Comparison of ENCODE assay signal across 32 cellular contexts in the genomic region with DNA sequence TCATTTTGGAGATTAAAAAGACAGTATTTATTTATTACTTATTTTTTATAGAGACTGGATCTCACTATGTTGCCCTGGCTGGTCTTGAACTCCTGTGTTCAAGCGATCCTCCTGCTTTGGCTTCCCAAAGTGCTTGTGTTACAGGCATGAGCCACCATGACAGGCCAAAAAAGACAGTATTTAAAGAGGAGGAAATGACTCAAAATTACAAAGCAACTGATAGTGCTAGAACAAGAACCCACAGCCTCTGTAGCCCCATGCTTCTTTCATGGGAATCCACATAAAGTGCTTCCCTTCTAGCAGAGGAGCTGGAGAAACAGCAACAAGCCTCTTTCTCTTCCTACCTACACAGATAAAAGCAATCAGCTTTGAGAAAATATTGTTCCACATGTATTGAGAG.
"Had no signal": no experiment of that assay in that cellular context is flagged by ENCODE, and none has a peak within 500 bp of the region (broad histone marks: within the 10 kb centered on the region; RNA-seq: fewer than 3 reads in every experiment).

No MANE protein-coding gene starts in this region.

- H3K27me3 Mint-ChIP-seq: activated B cell treated with CpG ODN at 0.5 μM for 24 hours had no signal

- DNase-seq: activated B cell treated with CpG ODN at 0.5 μM for 24 hours; activated CD4-positive, alpha-beta memory T cell treated with anti-CD3 and anti-CD28 coated beads for 36 hours; activated CD4-positive, alpha-beta T cell treated with anti-CD3 and anti-CD28 coated beads for 4 hours; activated CD4-positive, alpha-beta T cell treated with anti-CD3 and anti-CD28 coated beads, Interleukin-2, amount 10 ng/mL, durations not matched to agents 24 days and 14 days; activated CD4-positive, alpha-beta T cell treated with anti-CD3 and anti-CD28 coated beads, Interleukin-2, amount 50 U/mL, for 1 hour; activated CD4-positive, alpha-beta T cell treated with anti-CD3 and anti-CD28 coated beads, Interleukin-2, amount 50 U/mL, for 4 hours; activated CD4-positive, CD25-positive, alpha-beta regulatory T cell treated with anti-CD3 and anti-CD28 coated beads, Interleukin-2, amount 50 U/mL, for 72 hours; activated CD8-positive, alpha-beta memory T cell treated with anti-CD3 and anti-CD28 coated beads, Interleukin-2, amount 50 U/mL, for 4 hours; activated CD8-positive, alpha-beta T cell treated with anti-CD3 and anti-CD28 coated beads for 36 hours; activated effector memory CD4-positive, alpha-beta T cell treated with anti-CD3 and anti-CD28 coated beads, Interleukin-2, amount 50 U/mL, for 16 hours; activated gamma-delta T cell treated with Interleukin-2 at 50 U/mL for 16 hours; activated naive CD4-positive, alpha-beta T cell; activated naive CD4-positive, alpha-beta T cell treated with anti-CD3 and anti-CD28 coated beads for 36 hours; activated naive CD4-positive, alpha-beta T cell treated with anti-CD3 and anti-CD28 coated beads, Interleukin-2, amount 50 U/mL, for 16 hours; activated naive CD8-positive, alpha-beta T cell treated with anti-CD3 and anti-CD28 coated beads for 36 hours; activated T-cell treated with anti-CD3 and anti-CD28 coated beads for 4 hours; activated T-cell treated with anti-CD3 and anti-CD28 coated beads, Interleukin-2, amount 50 U/mL, for 1 hour; activated T-cell treated with anti-CD3 and anti-CD28 coated beads, Interleukin-2, amount 50 U/mL, for 4 hours; activated T-cell treated with anti-CD3 and anti-CD28 coated beads, Interleukin-2, amount 50 U/mL, for 72 hours; adrenal gland; amniotic stem cell; aorta; body of pancreas; brain microvascular endothelial cell; central memory CD4-positive, alpha-beta T cell; T-helper 2 cell; T-helper 9 cell had no signal

- H3K27ac Mint-ChIP-seq: activated B cell treated with CpG ODN at 0.5 μM for 24 hours; activated CD4-positive, alpha-beta memory T cell treated with anti-CD3 and anti-CD28 coated beads for 36 hours; activated CD4-positive, alpha-beta T cell treated with anti-CD3 and anti-CD28 coated beads, Interleukin-2, amount 10 ng/mL, durations not matched to agents 24 days and 14 days; activated CD8-positive, alpha-beta T cell treated with anti-CD3 and anti-CD28 coated beads for 36 hours; activated naive CD4-positive, alpha-beta T cell treated with anti-CD3 and anti-CD28 coated beads for 36 hours; activated naive CD4-positive, alpha-beta T cell treated with anti-CD3 and anti-CD28 coated beads, Interleukin-2, amount 50 U/mL, for 72 hours; activated naive CD8-positive, alpha-beta T cell treated with anti-CD3 and anti-CD28 coated beads for 36 hours; activated T-cell treated with anti-CD3 and anti-CD28 coated beads, Interleukin-2, amount 50 U/mL, for 72 hours; activated T-helper 1 cell treated with anti-CD3 and anti-CD28 coated beads, Interleukin-12 subunit alpha, Interleukin-12 subunit beta, Interleukin-2, Interleukin-4 antibody, amounts not matched to agents 30 ng/mL and 10 ng/mL and 1 ng/mL, durations not matched to agents 14 hours and 24 hours and 36 hours; activated T-helper 17 cell treated with anti-CD3 and anti-CD28 coated beads, Interleukin-2, amount 50 U/mL, for 72 hours; T-helper 1 cell treated with Interleukin-12 subunit alpha and Interleukin-12 subunit beta and Interleukin-4 antibody, amounts not matched to agents 30 μg/mL and 1 μg/mL, for 36 hours; T-helper 2 cell treated with Interferon-gamma antibody and Interleukin-4, amounts not matched to agents 5 μg/mL and 100 μg/mL, for 36 hours had no signal

- ATAC-seq: activated CD8-positive, alpha-beta T cell treated with anti-CD3 and anti-CD28 coated beads for 36 hours; activated naive CD4-positive, alpha-beta T cell treated with anti-CD3 and anti-CD28 coated beads, Interleukin-2, amount 50 U/mL, for 72 hours; activated T-cell treated with anti-CD3 and anti-CD28 coated beads, Interleukin-2, amount 50 U/mL, for 4 hours; activated T-cell treated with anti-CD3 and anti-CD28 coated beads, Interleukin-2, amount 50 U/mL, for 72 hours; activated T-helper 17 cell treated with anti-CD3 and anti-CD28 coated beads, Interleukin-2, amount 50 U/mL, for 72 hours; body of pancreas had no signal

- H3K36me3 Mint-ChIP-seq: activated CD4-positive, alpha-beta memory T cell treated with anti-CD3 and anti-CD28 coated beads for 36 hours; activated naive CD4-positive, alpha-beta T cell treated with anti-CD3 and anti-CD28 coated beads, Interleukin-2, amount 50 U/mL, for 72 hours; activated naive CD8-positive, alpha-beta T cell treated with anti-CD3 and anti-CD28 coated beads for 36 hours had no signal

- H3K4me1 Mint-ChIP-seq: activated B cell treated with CpG ODN at 0.5 μM for 24 hours; activated CD4-positive, alpha-beta T cell treated with anti-CD3 and anti-CD28 coated beads, Interleukin-2, amount 10 ng/mL, durations not matched to agents 24 days and 14 days; activated naive CD8-positive, alpha-beta T cell treated with anti-CD3 and anti-CD28 coated beads for 36 hours; activated T-helper 17 cell treated with anti-CD3 and anti-CD28 coated beads, Interleukin-2, amount 50 U/mL, for 72 hours had no signal

- H3K4me3 Mint-ChIP-seq: activated B cell treated with CpG ODN at 0.5 μM for 24 hours; activated CD4-positive, alpha-beta memory T cell treated with anti-CD3 and anti-CD28 coated beads for 36 hours; activated CD4-positive, alpha-beta T cell treated with anti-CD3 and anti-CD28 coated beads, Interleukin-2, amount 10 ng/mL, durations not matched to agents 24 days and 14 days; activated CD8-positive, alpha-beta T cell treated with anti-CD3 and anti-CD28 coated beads for 36 hours; activated naive CD4-positive, alpha-beta T cell treated with anti-CD3 and anti-CD28 coated beads for 36 hours; activated naive CD8-positive, alpha-beta T cell treated with anti-CD3 and anti-CD28 coated beads for 36 hours; activated T-cell treated with anti-CD3 and anti-CD28 coated beads, Interleukin-2, amount 50 U/mL, for 4 hours; activated T-cell treated with anti-CD3 and anti-CD28 coated beads, Interleukin-2, amount 50 U/mL, for 72 hours; activated T-helper 1 cell treated with anti-CD3 and anti-CD28 coated beads, Interleukin-12 subunit alpha, Interleukin-12 subunit beta, Interleukin-2, Interleukin-4 antibody, amounts not matched to agents 30 ng/mL and 10 ng/mL and 1 ng/mL, durations not matched to agents 14 hours and 24 hours and 36 hours; activated T-helper 17 cell treated with anti-CD3 and anti-CD28 coated beads, Interleukin-2, amount 50 U/mL, for 72 hours; T-helper 1 cell treated with Interleukin-12 subunit alpha and Interleukin-12 subunit beta and Interleukin-4 antibody, amounts not matched to agents 30 μg/mL and 1 μg/mL, for 36 hours; T-helper 2 cell treated with Interferon-gamma antibody and Interleukin-4, amounts not matched to agents 5 μg/mL and 100 μg/mL, for 36 hours had no signal

- H3K9me3 Mint-ChIP-seq: activated CD4-positive, alpha-beta memory T cell treated with anti-CD3 and anti-CD28 coated beads for 36 hours; activated CD4-positive, alpha-beta T cell treated with anti-CD3 and anti-CD28 coated beads, Interleukin-2, amount 10 ng/mL, durations not matched to agents 24 days and 14 days; activated CD8-positive, alpha-beta T cell treated with anti-CD3 and anti-CD28 coated beads for 36 hours; activated naive CD4-positive, alpha-beta T cell treated with anti-CD3 and anti-CD28 coated beads for 36 hours; activated naive CD4-positive, alpha-beta T cell treated with anti-CD3 and anti-CD28 coated beads, Interleukin-2, amount 50 U/mL, for 72 hours; activated naive CD8-positive, alpha-beta T cell treated with anti-CD3 and anti-CD28 coated beads for 36 hours; activated T-cell treated with anti-CD3 and anti-CD28 coated beads, Interleukin-2, amount 50 U/mL, for 4 hours; activated T-cell treated with anti-CD3 and anti-CD28 coated beads, Interleukin-2, amount 50 U/mL, for 72 hours; activated T-helper 1 cell treated with anti-CD3 and anti-CD28 coated beads, Interleukin-12 subunit alpha, Interleukin-12 subunit beta, Interleukin-2, Interleukin-4 antibody, amounts not matched to agents 30 ng/mL and 10 ng/mL and 1 ng/mL, durations not matched to agents 14 hours and 24 hours and 36 hours; activated T-helper 17 cell treated with anti-CD3 and anti-CD28 coated beads, Interleukin-2, amount 50 U/mL, for 72 hours; T-helper 1 cell treated with Interleukin-12 subunit alpha and Interleukin-12 subunit beta and Interleukin-4 antibody, amounts not matched to agents 30 μg/mL and 1 μg/mL, for 36 hours; T-helper 2 cell treated with Interferon-gamma antibody and Interleukin-4, amounts not matched to agents 5 μg/mL and 100 μg/mL, for 36 hours had no signal
